12 cellular contexts compared by ENCODE assay signal in the genomic region with DNA sequence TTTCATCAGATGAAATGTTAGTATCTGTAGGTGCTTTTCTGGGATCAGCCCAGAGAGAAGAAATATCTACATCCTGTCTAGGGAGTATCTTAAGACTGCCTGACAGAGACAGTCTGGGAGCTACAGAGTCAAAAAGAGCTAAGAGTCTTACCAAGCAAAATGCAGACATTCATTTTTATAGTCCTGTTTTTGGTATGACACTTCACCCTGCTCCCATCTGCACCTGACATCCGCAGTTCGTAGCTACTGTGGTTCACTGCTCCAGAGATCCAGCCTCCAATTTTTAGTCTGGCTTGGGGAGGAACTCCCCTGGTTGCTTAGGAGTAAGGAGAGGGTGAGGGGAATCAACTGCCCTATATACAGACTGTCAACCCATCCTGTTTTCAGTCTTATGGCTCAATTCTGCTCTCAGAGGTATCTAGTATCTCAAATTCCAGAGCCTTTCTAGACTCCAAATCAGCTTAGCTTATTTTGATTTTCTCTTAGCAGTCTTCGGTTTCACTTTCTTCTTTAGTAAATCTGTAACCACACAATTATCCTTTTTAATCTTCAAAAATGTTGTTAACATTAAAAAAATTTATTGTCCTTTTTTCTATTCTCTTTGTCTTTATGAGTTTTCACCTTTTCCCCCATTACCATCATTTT.
DNase-seq lines count a peak whose midpoint lies in the region; ATAC-seq and TF ChIP-seq lines count a peak whose summit lies in the region.
"Had no signal": no experiment of that assay in that cellular context is flagged by ENCODE, and none has a peak within 500 bp of the region (broad histone marks: within the 10 kb centered on the region; RNA-seq: fewer than 3 reads in every experiment).

No MANE protein-coding gene starts in this region.

- H3K9me3 ChIP-seq in smooth muscle cell (replicated peaks; ENCODE audit: low read depth) = no peaks in the 10 kb centered on the region

- H4K20me1 ChIP-seq in smooth muscle cell (ENCODE audit: low read depth) = no peaks in the 10 kb centered on the region

- H3K4me1 Mint-ChIP-seq in activated CD4-positive, alpha-beta T cell treated with anti-CD3 and anti-CD28 coated beads, Interleukin-2, amount 10 ng/mL, durations not matched to agents 7 days and 5 days = peaks cover 14% of the 10 kb centered on the region

- no peak for DNase-seq in activated CD4-positive, alpha-beta T cell treated with anti-CD3 and anti-CD28 coated beads, Interleukin-2, amount 10 ng/mL, durations not matched to agents 7 days and 5 days
- no peak for DNase-seq in activated CD4-positive, alpha-beta T cell treated with anti-CD3 and anti-CD28 coated beads for 4 hours
- DNase-seq in smooth muscle cell (lab: John Stamatoyannopoulos, UW; ENCODE audit: unreplicated experiment) = no peak
- no peak for DNase-seq in effector CD4-positive, alpha-beta T cell
- no peak for DNase-seq in epidermal melanocyte (ENCODE audit: insufficient read length, low spot score)
- no peak for DNase-seq in NCI-H1092 treated with DMSO at 0.1 percent for 48 hours (lab: John Stamatoyannopoulos, UW)
- DNase-seq: ACHN, GM23248, head of caudate nucleus, retina had no signal

- H3K9me3 Mint-ChIP-seq in activated CD4-positive, alpha-beta T cell treated with anti-CD3 and anti-CD28 coated beads, Interleukin-2, amount 10 ng/mL, durations not matched to agents 7 days and 5 days = no peaks in the 10 kb centered on the region

- H3K4me3 Mint-ChIP-seq in activated CD4-positive, alpha-beta T cell treated with anti-CD3 and anti-CD28 coated beads, Interleukin-2, amount 10 ng/mL, durations not matched to agents 7 days and 5 days = no peak overlapping the region

- CTCF ChIA-PET in activated CD4-positive, alpha-beta T cell treated with anti-CD3 and anti-CD28 coated beads, Interleukin-2, amount 10 ng/mL, durations not matched to agents 7 days and 5 days (lab: Charles Lee) = no interaction called here

- H3K27ac Mint-ChIP-seq in activated CD4-positive, alpha-beta T cell treated with anti-CD3 and anti-CD28 coated beads, Interleukin-2, amount 10 ng/mL, durations not matched to agents 7 days and 5 days = peak overlapping the region; percentile 42

- WGBS in smooth muscle cell (ENCODE audit: low lambda C conversion rate) = 82% methylated on average over 3 of the region's 3 CpGs

- POLR2A ChIA-PET in activated CD4-positive, alpha-beta T cell treated with anti-CD3 and anti-CD28 coated beads, Interleukin-2, amount 10 ng/mL, durations not matched to agents 7 days and 5 days (lab: Charles Lee) = no interaction called here

- peak overlapping the region; percentile 40 for H3K4me2 ChIP-seq in smooth muscle cell

- no peak for TF ChIP-seq CTCF in smooth muscle cell (IDR thresholded peaks at IDR 0.05; ENCODE audit: borderline replicate concordance, insufficient read depth, poor library complexity, severe bottlenecking)

- no peaks in the 10 kb centered on the region for H3K4me1 ChIP-seq in smooth muscle cell (ENCODE audit: low read depth)

- ATAC-seq in GM21737 (IDR thresholded peaks at IDR 0.05; ENCODE audit: unreplicated experiment) (peak; percentile 48), HG03457 (IDR thresholded peaks at IDR 0.05; ENCODE audit: unreplicated experiment) (peak; percentile 69)

- no peaks in the 10 kb centered on the region for H3F3A ChIP-seq in smooth muscle cell (ENCODE audit: low read depth)

- no peak overlapping the region for H2AFZ ChIP-seq in smooth muscle cell (ENCODE audit: low read depth)
- H2AFZ ChIP-seq: GM23248 had no signal

- H3K36me3 ChIP-seq in smooth muscle cell (ENCODE audit: low read depth) = no peaks in the 10 kb centered on the region

- H3K27me3 ChIP-seq in smooth muscle cell (ENCODE audit: low read depth) = no peaks in the 10 kb centered on the region

- H3K36me3 Mint-ChIP-seq in activated CD4-positive, alpha-beta T cell treated with anti-CD3 and anti-CD28 coated beads, Interleukin-2, amount 10 ng/mL, durations not matched to agents 7 days and 5 days (ENCODE audit: low read depth) = no peaks in the 10 kb centered on the region

- H3K4me3 ChIP-seq in smooth muscle cell = no peak overlapping the region
- H3K4me3 ChIP-seq: GM23248 had no signal

- H3K79me2 ChIP-seq in smooth muscle cell (ENCODE audit: low read depth) = no peaks in the 10 kb centered on the region

- H3K27ac ChIP-seq in smooth muscle cell (ENCODE audit: low read depth) = no peak overlapping the region
- H3K27ac ChIP-seq: GM23248 had no signal

- no peak overlapping the region for H3K9ac ChIP-seq in smooth muscle cell (ENCODE audit: low read depth)
- H3K9ac ChIP-seq: GM23248 had no signal

- H3K27me3 Mint-ChIP-seq in activated CD4-positive, alpha-beta T cell treated with anti-CD3 and anti-CD28 coated beads, Interleukin-2, amount 10 ng/mL, durations not matched to agents 7 days and 5 days = peaks cover 26% of the 10 kb centered on the region
